Comparison of ENCODE assay signal across 8 cellular contexts in the genomic region with DNA sequence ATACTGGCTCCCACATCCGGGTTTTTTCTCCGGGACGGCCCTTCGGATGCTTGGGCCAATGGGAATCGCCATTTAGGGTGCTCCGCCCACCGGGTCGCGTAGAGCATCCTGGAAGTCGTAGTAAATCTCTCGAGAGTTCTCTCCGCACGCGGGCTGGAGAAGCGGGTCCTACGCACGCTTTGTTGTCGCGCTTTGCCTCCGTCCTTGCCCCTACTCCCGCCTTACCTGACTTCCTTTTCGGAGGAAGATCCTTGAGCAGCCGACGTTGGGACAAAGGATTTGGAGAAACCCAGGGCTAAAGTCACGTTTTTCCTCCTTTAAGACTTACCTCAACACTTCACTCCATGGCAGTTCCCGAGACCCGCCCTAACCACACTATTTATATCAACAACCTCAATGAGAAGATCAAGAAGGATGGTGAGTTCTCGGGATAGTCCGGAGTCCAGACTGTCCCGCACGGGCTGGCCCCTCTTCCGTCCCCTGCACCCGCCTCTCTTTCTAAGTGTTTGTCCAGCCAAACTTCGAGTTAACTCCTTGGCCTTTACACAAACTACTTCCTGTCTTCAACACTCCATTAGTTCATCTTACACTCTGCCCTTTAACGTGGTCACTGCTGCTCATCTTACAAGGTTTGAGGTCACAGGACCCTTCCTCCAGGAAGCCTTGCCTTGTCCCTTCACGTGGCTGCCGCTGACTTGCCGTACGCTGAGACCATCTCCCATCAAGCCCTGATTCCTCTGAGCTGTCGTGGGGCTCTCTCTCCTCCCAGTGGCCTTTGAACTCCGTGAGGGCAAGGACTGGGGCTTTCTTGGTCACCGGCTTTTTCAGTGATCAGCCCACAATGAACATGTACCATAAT. TPM values are rescaled to one million over a fixed set of nuclear protein-coding genes. Genes with fewer than 3 reads are reported as not detected.
DNase-seq lines count a peak whose midpoint lies in the region; ATAC-seq and TF ChIP-seq lines count a peak whose summit lies in the region.

A gene (plus strand): TSS at position 139 of the 859 bp plus-strand sequence. CDS start 206 bp downstream, at position 345.

- peaks cover 10% of the 10 kb centered on the region for H3K36me3 Mint-ChIP-seq in progenitor cell of endocrine pancreas (ENCODE audit: insufficient read depth)

- peaks cover 29% of the 10 kb centered on the region for H3K4me1 Mint-ChIP-seq in progenitor cell of endocrine pancreas (ENCODE audit: low read depth)

- H3K9me3 ChIP-seq in left ventricle myocardium inferior (replicated peaks) = no peaks in the 10 kb centered on the region

- peak; percentile 51 for ATAC-seq in HG02870 (IDR thresholded peaks at IDR 0.05; ENCODE audit: unreplicated experiment)

- H3K27me3 Mint-ChIP-seq in progenitor cell of endocrine pancreas = no peaks in the 10 kb centered on the region

- peaks cover 72% of the 10 kb centered on the region for H3K4me1 ChIP-seq in left ventricle myocardium inferior
- peaks cover 1% of the 10 kb centered on the region for H3K4me1 ChIP-seq in urinary bladder (ENCODE audit: insufficient read depth)

- H3K4me3 Mint-ChIP-seq in progenitor cell of endocrine pancreas (ENCODE audit: low read depth) = peak within 1 kb of the TSS; percentile 88

- no peaks in the 10 kb centered on the region for H3K27me3 ChIP-seq in left ventricle myocardium inferior (ENCODE audit: low read depth)

- H3K9me3 Mint-ChIP-seq in progenitor cell of endocrine pancreas (ENCODE audit: low read depth) = no peaks in the 10 kb centered on the region

- H3K27ac ChIP-seq in left ventricle myocardium inferior (replicated peaks) = peak within 1 kb of the TSS; percentile 96
- H3K27ac ChIP-seq in urinary bladder (ENCODE audit: low read depth) = peak within 1 kb of the TSS; percentile 84

- H3K36me3 ChIP-seq in left ventricle myocardium inferior = peaks cover 12% of the 10 kb centered on the region
- no peaks in the 10 kb centered on the region for H3K36me3 ChIP-seq in urinary bladder (ENCODE audit: insufficient read depth)

- intact Hi-C loops in T-helper 1 cell treated with Interleukin-12 subunit alpha and Interleukin-12 subunit beta and Interleukin-4 antibody, amounts not matched to agents 30 ng/mL and 1 ng/mL, for 36 hours (cut with micrococcal nuclease) = loop anchor here (1.0 to 5.0 kb wide), 7 partner anchors 56 to 1339 kb away; a partner anchor contains a TSS
- intact Hi-C loops in left ventricle myocardium inferior (cut with micrococcal nuclease) = loop anchor here (5.0 kb wide), 1 partner anchor 94 kb away; no protein-coding TSS in a partner anchor

- H3K27ac Mint-ChIP-seq in progenitor cell of endocrine pancreas = peak within 1 kb of the TSS; percentile 98

- no peak for TF ChIP-seq CTCF in GM13976 (IDR thresholded peaks at IDR 0.05; ENCODE audit: borderline replicate concordance, control extremely low read depth, extremely low read depth, insufficient read depth, missing control alignments)
- no peak for TF ChIP-seq CTCF in left ventricle myocardium inferior (IDR thresholded peaks at IDR 0.05; ENCODE audit: borderline replicate concordance)
- no peak for TF ChIP-seq CTCF in progenitor cell of endocrine pancreas (IDR thresholded peaks at IDR 0.05; ENCODE audit: unreplicated experiment)

- under 1% methylated on average over 42 of the region's 42 CpGs for WGBS in urinary bladder

- H3K4me3 ChIP-seq in left ventricle myocardium inferior (peak within 1 kb of the TSS; percentile 75), urinary bladder (ENCODE audit: low read depth, low read length) (peak within 1 kb of the TSS; percentile 66)

- in situ Hi-C loops in GM13976 (cut with MboI; ENCODE audit: low sequenced_read_pairs, unreplicated experiment) = no loop called here

- DNase-seq in GM13976 (ENCODE audit: low spot score) = peak; percentile 93
- peak; percentile 95 for DNase-seq in NCI-H146 treated with DMSO at 0.1 percent for 48 hours (lab: John Stamatoyannopoulos, UW; ENCODE audit: unreplicated experiment)
- peak; percentile 94 for DNase-seq in amniotic stem cell (lab: John Stamatoyannopoulos, UW)
- peak; percentile 96 for DNase-seq in left ventricle myocardium inferior
- DNase-seq in progenitor cell of endocrine pancreas (ENCODE audit: low spot score, unreplicated experiment) = peak; percentile 92

RNA-seq across cellular contexts. Expression of the gene that starts here (rescaled TPM):
- total RNA-seq in T-helper 1 cell treated with Interleukin-12 subunit alpha and Interleukin-12 subunit beta and Interleukin-4 antibody, amounts not matched to agents 30 ng/mL and 1 ng/mL, for 36 hours = 124 and 142 TPM in 2 replicates
- total RNA-seq in left ventricle myocardium inferior (27.9 TPM), progenitor cell of endocrine pancreas (111 and 126 TPM in 2 replicates), urinary bladder (22.6 TPM)
- 67.2 TPM for polyA plus RNA-seq in urinary bladder

Comparison
In these comparisons a context has a peak if more than half of its experiments do, and no peak if none do; other contexts are left out.
1. Peak in every context shown above with its lines: DNase-seq, ATAC-seq, H3K4me3 ChIP-seq and H3K27ac ChIP-seq.